Comparison of ENCODE assay signal across 8 cellular contexts in genomic region chr1:161068306-161069200, GRCh38. TPM values are rescaled to one million over a fixed set of nuclear protein-coding genes. Genes with fewer than 3 reads are reported as not detected.
DNase-seq lines count a peak whose midpoint lies in the region; ATAC-seq, FAIRE-seq and TF ChIP-seq lines count a peak whose summit lies in the region.

No MANE protein-coding gene starts in this region.

- H4K20me1 ChIP-seq in GM23338 (replicated peaks; ENCODE audit: insufficient read depth) (no peaks in the 10 kb centered on the region), OCI-LY1 (ENCODE audit: insufficient read depth, low read length) (no peaks in the 10 kb centered on the region)

- H3K79me2 ChIP-seq in GM23338 (replicated peaks; ENCODE audit: insufficient read depth) (no peaks in the 10 kb centered on the region), OCI-LY1 (ENCODE audit: insufficient read depth, low read length) (0 out of 2 replicates have a peak, but pooled peaks cover 16% of the 10 kb centered on the region)

- H3K27ac ChIP-seq in GM23338 (ENCODE audit: low read depth) = no peak overlapping the region
- peak overlapping the region; percentile 85 for H3K27ac ChIP-seq in OCI-LY1 (ENCODE audit: low read depth, low read length, poor library complexity, severe bottlenecking)
- peak overlapping the region in 1 of 2 donors; percentile 54 for H3K27ac ChIP-seq in kidney (ENCODE audit: low read depth in 2 of 2, low read length in 2 of 2)

- H3F3A ChIP-seq in GM23338 (replicated peaks; ENCODE audit: low read depth) (no peaks in the 10 kb centered on the region), OCI-LY1 (ENCODE audit: insufficient read depth, low read length) (no peaks in the 10 kb centered on the region)

- no peaks in the 10 kb centered on the region; the same call in 2 of the 3 replicates for H3K9me3 Mint-ChIP-seq in GM23338
- H3K9me3 Mint-ChIP-seq in activated T-helper 17 cell treated with anti-CD3 and anti-CD28 coated beads, Interleukin-2, amount 50 U/mL, for 72 hours = no peaks in the 10 kb centered on the region

- H2AFZ ChIP-seq in GM23338 (peak overlapping the region; percentile 89), OCI-LY1 (ENCODE audit: low read length) (no peak overlapping the region)

- H3K36me3 ChIP-seq in GM23338 (ENCODE audit: insufficient read depth) = no peaks in the 10 kb centered on the region
- H3K36me3 ChIP-seq in OCI-LY1 (ENCODE audit: insufficient read depth, low read length) = peaks cover 5% of the 10 kb centered on the region; the same call in 1 of the 2 replicates
- no peaks in the 10 kb centered on the region for H3K36me3 ChIP-seq in kidney (ENCODE audit: control insufficient read depth in 1 of 2, insufficient read depth in 2 of 2, low read length in 2 of 2)

- peaks cover 11% of the 10 kb centered on the region for H3K4me1 Mint-ChIP-seq in GM23338
- H3K4me1 Mint-ChIP-seq in activated T-helper 17 cell treated with anti-CD3 and anti-CD28 coated beads, Interleukin-2, amount 50 U/mL, for 72 hours = peaks cover 38% of the 10 kb centered on the region

- no peak for FAIRE-seq in kidney (lab: Jason Lieb, UNC)

- H3K9me3 ChIP-seq in OCI-LY1 (ENCODE audit: low read length) (peaks cover 3% of the 10 kb centered on the region; the same call in 1 of the 2 replicates), kidney (ENCODE audit: control insufficient read depth in 1 of 2, low read length in 2 of 2) (no peaks in the 10 kb centered on the region)

- peaks cover 12% of the 10 kb centered on the region for H3K27me3 Mint-ChIP-seq in GM23338 (ENCODE audit: insufficient read depth, low read depth, poor library complexity)
- H3K27me3 Mint-ChIP-seq in activated T-helper 17 cell treated with anti-CD3 and anti-CD28 coated beads, Interleukin-2, amount 50 U/mL, for 72 hours = no peaks in the 10 kb centered on the region

- no peaks in the 10 kb centered on the region for H3K36me3 Mint-ChIP-seq in GM23338 (ENCODE audit: low read depth)
- H3K36me3 Mint-ChIP-seq in activated T-helper 17 cell treated with anti-CD3 and anti-CD28 coated beads, Interleukin-2, amount 50 U/mL, for 72 hours (ENCODE audit: low read depth) = peaks cover 63% of the 10 kb centered on the region

- no peaks in the 10 kb centered on the region for H3K27me3 ChIP-seq in GM23338 (ENCODE audit: insufficient read depth)
- no peaks in the 10 kb centered on the region for H3K27me3 ChIP-seq in OCI-LY1 (ENCODE audit: insufficient read depth, low read length)

- no peak for TF ChIP-seq CTCF in GM23338 (conservative IDR thresholded peaks at IDR 0.05; ENCODE audit: low read depth in 2 of 2)
- TF ChIP-seq CTCF in OCI-LY1 (IDR thresholded peaks at IDR 0.05; ENCODE audit: low read length) = no peak
- no peak for TF ChIP-seq CTCF in kidney (IDR thresholded peaks at IDR 0.05; ENCODE audit: borderline replicate concordance, extremely low read depth, insufficient read depth)

- H3K9ac ChIP-seq in OCI-LY1 (ENCODE audit: low read length) (peak overlapping the region; percentile 95), kidney (ENCODE audit: low read length in 2 of 2) (no peak overlapping the region)

- no peak overlapping the region for H3K27ac Mint-ChIP-seq in GM23338
- H3K27ac Mint-ChIP-seq in activated T-helper 17 cell treated with anti-CD3 and anti-CD28 coated beads, Interleukin-2, amount 50 U/mL, for 72 hours = peak overlapping the region; percentile 77

- H3K9me2 ChIP-seq in GM23338 (ENCODE audit: insufficient read depth) (no peaks in the 10 kb centered on the region), OCI-LY1 (ENCODE audit: low read depth, low read length) (no peaks in the 10 kb centered on the region)

- H3K4me1 ChIP-seq in GM23338 (ENCODE audit: insufficient read depth) (peaks cover 10% of the 10 kb centered on the region; the same call in 1 of the 2 replicates), OCI-LY1 (ENCODE audit: insufficient read depth, low read length, severe bottlenecking) (peaks cover 29% of the 10 kb centered on the region), kidney (ENCODE audit: control insufficient read depth in 1 of 2, insufficient read depth in 1 of 2, low read depth in 1 of 2, low read length in 2 of 2) (no peaks in the 10 kb centered on the region)

- H3K4me3 ChIP-seq in GM23338 (no peak overlapping the region), OCI-LY1 (ENCODE audit: low read depth, low read length, poor library complexity, severe bottlenecking) (peak overlapping the region; percentile 83), kidney (ENCODE audit: low read length in 2 of 2) (peak overlapping the region; percentile 13 to 38)

- intact Hi-C loops in kidney (cut with DNase I) = no loop called here

- H3K4me2 ChIP-seq in GM23338 = no peak overlapping the region
- H3K4me2 ChIP-seq in OCI-LY1 (ENCODE audit: low read length) = peak overlapping the region; percentile 88

- peak; percentile 61 for ATAC-seq in GM23338
- peak; percentile 68 for ATAC-seq in activated T-helper 17 cell treated with anti-CD3 and anti-CD28 coated beads, Interleukin-2, amount 50 U/mL, for 72 hours (replicated peaks)

- DNase-seq in GM03348 (ENCODE audit: low spot score) (peak; percentile 51), GM23338 (ENCODE audit: low spot score) (peak; percentile 56), kidney (peak; percentile 85), NCI-H187 treated with DMSO at 0.1 percent for 48 hours (lab: John Stamatoyannopoulos, UW) (no peak), NCI-H2196 treated with DMSO at 0.1 percent for 48 hours (lab: John Stamatoyannopoulos, UW; ENCODE audit: unreplicated experiment) (no peak)
- DNase-seq in stimulated activated CD8-positive, alpha-beta memory T cell treated with anti-CD3 and anti-CD28 coated beads, Interleukin-12 subunit alpha, Interleukin-12 subunit beta, amount 100 ng/mL, for 4 hours (ENCODE audit: low read depth) = peak; percentile 69

- H3K4me3 Mint-ChIP-seq in GM23338 = no peak overlapping the region
- H3K4me3 Mint-ChIP-seq in activated T-helper 17 cell treated with anti-CD3 and anti-CD28 coated beads, Interleukin-2, amount 50 U/mL, for 72 hours = peak overlapping the region; percentile 82

TF ChIP-seq in GM23338, 12 proteins besides CTCF, POLR2A, EP300 and RAD21 (continues in another document):
- TF ChIP-seq STAT1 (IDR thresholded peaks at IDR 0.05; ENCODE audit: unreplicated experiment) (no peak), EZH2 (IDR thresholded peaks at IDR 0.05; ENCODE audit: low read depth, unreplicated experiment) (no peak), JUNB (IDR thresholded peaks at IDR 0.05; ENCODE audit: unreplicated experiment) (no peak), CREB1 (CRISPR knock-in tag; IDR thresholded peaks at IDR 0.05; ENCODE audit: low read depth) (no peak), ZNF331 (CRISPR knock-in tag; IDR thresholded peaks at IDR 0.05; ENCODE audit: low read depth) (no peak), EZH2phosphoT487 (IDR thresholded peaks at IDR 0.05; ENCODE audit: unreplicated experiment) (no peak), NANOG (IDR thresholded peaks at IDR 0.05; ENCODE audit: borderline replicate concordance) (no peak), ZNF114 (CRISPR knock-in tag; IDR thresholded peaks at IDR 0.05) (no peak)

RNA-seq across cellular contexts. Expression of gene ARHGAP30, which starts 1.1 kb away (rescaled TPM):
- 0.19 TPM in 1 of 2 replicates, not detected in the other for total RNA-seq in GM23338 (2014; rRNA removed; shearing (Covaris generic))
- polyA plus RNA-seq in GM23338 (2016; fragmentation: Nextera tagmentation; extraction: Ambion mirVana) = 0.45 and 1.0 TPM in 2 replicates
- 100 to 1,000 TPM; 180 to 207 TPM for total RNA-seq in activated T-helper 17 cell treated with anti-CD3 and anti-CD28 coated beads, Interleukin-2, amount 50 U/mL, for 72 hours
- total RNA-seq in kidney = 21.6 TPM
- polyA plus RNA-seq in kidney (ENCODE audit: insufficient read depth, low read depth, low replicate concordance) = 1.2 TPM

RNA-seq across cellular contexts. Expression of gene NECTIN4, which starts 20.8 kb away (rescaled TPM):
- not detected in 2 replicates for total RNA-seq in GM23338 (2014; rRNA removed; shearing (Covaris generic))
- polyA plus RNA-seq in GM23338 (2016; fragmentation: Nextera tagmentation; extraction: Ambion mirVana) (0.16 and 0.42 TPM in 2 replicates), kidney (ENCODE audit: insufficient read depth, low read depth, low replicate concordance) (2.7 TPM)
- under 1 TPM; 0.22 to 0.32 TPM for total RNA-seq in activated T-helper 17 cell treated with anti-CD3 and anti-CD28 coated beads, Interleukin-2, amount 50 U/mL, for 72 hours
- 12.8 TPM for total RNA-seq in kidney

RNA-seq across cellular contexts. Expression of gene USF1, which starts 22.8 kb away (rescaled TPM):
- total RNA-seq in GM23338 (2014; rRNA removed; shearing (Covaris generic)) = 71.7 and 74.8 TPM in 2 replicates
- polyA plus RNA-seq in GM23338 (2016; fragmentation: Nextera tagmentation; extraction: Ambion mirVana) (23.6 and 23.8 TPM in 2 replicates), kidney (ENCODE audit: insufficient read depth, low read depth, low replicate concordance) (48.7 TPM)
- 10 to 100 TPM; 51.6 to 66.9 TPM for total RNA-seq in activated T-helper 17 cell treated with anti-CD3 and anti-CD28 coated beads, Interleukin-2, amount 50 U/mL, for 72 hours
- total RNA-seq in kidney = 56.1 TPM

RNA-seq across cellular contexts. Expression of gene KLHDC9, which starts 29.6 kb away (rescaled TPM):
- 5.6 and 6.3 TPM in 2 replicates for total RNA-seq in GM23338 (2014; rRNA removed; shearing (Covaris generic))
- polyA plus RNA-seq in GM23338 (2016; fragmentation: Nextera tagmentation; extraction: Ambion mirVana) (6.6 and 7.2 TPM in 2 replicates), kidney (ENCODE audit: insufficient read depth, low read depth, low replicate concordance) (32.2 TPM)
- not detected for total RNA-seq in activated T-helper 17 cell treated with anti-CD3 and anti-CD28 coated beads, Interleukin-2, amount 50 U/mL, for 72 hours
- 21.9 TPM for total RNA-seq in kidney

RNA-seq across cellular contexts. Expression of gene TSTD1, which starts 29.8 kb away (rescaled TPM):
- total RNA-seq in GM23338 (2014; rRNA removed; shearing (Covaris generic)) = 94.9 and 102 TPM in 2 replicates
- 244 and 257 TPM in 2 replicates for polyA plus RNA-seq in GM23338 (2016; fragmentation: Nextera tagmentation; extraction: Ambion mirVana)
- total RNA-seq in activated T-helper 17 cell treated with anti-CD3 and anti-CD28 coated beads, Interleukin-2, amount 50 U/mL, for 72 hours = 100 to 1,000 TPM in 1 of 2 donors, 10 to 100 TPM in 1; 38.7 to 119 TPM
- total RNA-seq in kidney = 74.5 TPM
- polyA plus RNA-seq in kidney (ENCODE audit: insufficient read depth, low read depth, low replicate concordance) = 200 TPM

Comparison
In these comparisons a context has a peak if more than half of its experiments do, and no peak if none do; other contexts are left out.
1. DNase-seq: peak in GM03348 (single experiment), GM23338 (single experiment), kidney (single experiment) and stimulated activated CD8-positive, alpha-beta memory T cell treated with anti-CD3 and anti-CD28 coated beads, Interleukin-12 subunit alpha, Interleukin-12 subunit beta, amount 100 ng/mL, for 4 hours (single experiment); none in NCI-H187 treated with DMSO at 0.1 percent for 48 hours (single experiment) and NCI-H2196 treated with DMSO at 0.1 percent for 48 hours (single experiment).
2. RNA of gene ARHGAP30, which starts 1.1 kb away (total RNA-seq): 180 to 207 TPM in activated T-helper 17 cell treated with anti-CD3 and anti-CD28 coated beads, Interleukin-2, amount 50 U/mL, for 72 hours and 21.6 TPM in kidney (single experiment); 0.19 TPM in GM23338; every median in the first group is over 10 times any median in the second.
3. RNA of gene NECTIN4, which starts 20.8 kb away (total RNA-seq): 12.8 TPM in kidney (single experiment); 0.22 to 0.32 TPM in activated T-helper 17 cell treated with anti-CD3 and anti-CD28 coated beads, Interleukin-2, amount 50 U/mL, for 72 hours and not detected in GM23338; every median in the first group is over 10 times any median in the second.